24 cellular contexts compared by ENCODE assay signal in genomic region chr10:130425169-130425568, GRCh38.
"Had no signal": no experiment of that assay in that cellular context is flagged by ENCODE, and none has a peak within 500 bp of the region (broad histone marks: within the 10 kb centered on the region; RNA-seq: fewer than 3 reads in every experiment).

No MANE protein-coding gene starts in this region.

- H3K27ac ChIP-seq: left lung, parathyroid adenoma, psoas muscle, right lobe of liver, stomach, testis, thyroid gland, upper lobe of right lung had no signal

- H3K9me3 Mint-ChIP-seq: nephron; neural crest cell; stimulated activated naive B cell treated with anti-CD40 and anti-IgM and Interleukin-4, amounts not matched to agents 10 μg/mL and 1 μg/mL and 100 μg/mL, for 72 hours had no signal

- H3K36me3 Mint-ChIP-seq: memory B cell; naive thymus-derived CD4-positive, alpha-beta T cell; stimulated activated naive B cell treated with anti-CD40 and anti-IgM and Interleukin-4, amounts not matched to agents 10 μg/mL and 1 μg/mL and 100 μg/mL, for 72 hours had no signal

- H3K9ac ChIP-seq: parathyroid adenoma had no signal

- H3K4me3 ChIP-seq: left lung, mucosa of descending colon, psoas muscle, right lobe of liver, smooth muscle cell, stomach, testis, thyroid gland, upper lobe of right lung had no signal

- ATAC-seq: left colon; left lung; mucosa of descending colon; naive thymus-derived CD4-positive, alpha-beta T cell; psoas muscle; right lobe of liver; stimulated activated naive B cell treated with anti-CD40 and anti-IgM and Interleukin-4, amounts not matched to agents 10 μg/mL and 1 μg/mL and 100 μg/mL, for 72 hours; stimulated activated naive CD8-positive, alpha-beta T cell treated with anti-CD3 and anti-CD28 coated beads, Interleukin-15, Interleukin-2, amounts not matched to agents 100 U/mL and 50 U/mL, for 24 hours; upper lobe of right lung had no signal

- H3K27me3 ChIP-seq: left lung, right lobe of liver, stomach, testis, thyroid gland, upper lobe of right lung had no signal

- DNase-seq: hippocampal formation; kidney; left colon; left lung; midbrain; mucosa of descending colon; naive thymus-derived CD4-positive, alpha-beta T cell; nucleus accumbens; psoas muscle; right lobe of liver; stimulated activated CD4-positive, alpha-beta T cell treated with anti-CD3 and anti-CD28 coated beads, Interleukin-1b, Interleukin-23, amount 100 ng/mL, for 48 hours; stimulated activated CD4-positive, alpha-beta T cell treated with anti-CD3 and anti-CD28 coated beads, Interleukin-2, amount 100 ng/mL, for 48 hours; stimulated activated naive B cell treated with anti-CD40 and anti-IgM and Interleukin-4, amounts not matched to agents 10 μg/mL and 1 μg/mL and 100 μg/mL, for 72 hours; stimulated activated naive CD8-positive, alpha-beta T cell treated with anti-CD3 and anti-CD28 coated beads, Interleukin-15, Interleukin-2, amounts not matched to agents 100 U/mL and 50 U/mL, for 24 hours; stomach; testis; thyroid gland; trophoblast cell; upper lobe of right lung had no signal

- H3K27ac Mint-ChIP-seq: memory B cell; naive thymus-derived CD4-positive, alpha-beta T cell; nephron; stimulated activated naive B cell treated with anti-CD40 and anti-IgM and Interleukin-4, amounts not matched to agents 10 μg/mL and 1 μg/mL and 100 μg/mL, for 72 hours had no signal

- H3K9me3 ChIP-seq: left lung, psoas muscle, right lobe of liver, testis, thyroid gland, upper lobe of right lung had no signal

- H3K4me1 ChIP-seq: left lung, parathyroid adenoma, psoas muscle, right lobe of liver, stomach, testis, thyroid gland, upper lobe of right lung had no signal

- H3K4me1 Mint-ChIP-seq: memory B cell; naive thymus-derived CD4-positive, alpha-beta T cell; nephron; neural crest cell; stimulated activated naive B cell treated with anti-CD40 and anti-IgM and Interleukin-4, amounts not matched to agents 10 μg/mL and 1 μg/mL and 100 μg/mL, for 72 hours had no signal

- H3K36me3 ChIP-seq: left lung, right lobe of liver, stomach, thyroid gland, upper lobe of right lung had no signal

- H3K4me3 Mint-ChIP-seq: memory B cell; naive thymus-derived CD4-positive, alpha-beta T cell; nephron; neural crest cell; stimulated activated naive B cell treated with anti-CD40 and anti-IgM and Interleukin-4, amounts not matched to agents 10 μg/mL and 1 μg/mL and 100 μg/mL, for 72 hours had no signal
